ENCODE assay signal across 13 cellular contexts in genomic region chr15:77047013-77047412, GRCh38. TPM values are rescaled to one million over a fixed set of nuclear protein-coding genes. Genes with fewer than 3 reads are reported as not detected.
A peak's percentile ranks its signal among the peaks of the same experiment; 100 is the strongest.
DNase-seq lines count a peak whose midpoint lies in the region; ATAC-seq and TF ChIP-seq lines count a peak whose summit lies in the region.
"Had no signal": no experiment of that assay in that cellular context is flagged by ENCODE, and none has a peak within 500 bp of the region (broad histone marks: within the 10 kb centered on the region; RNA-seq: fewer than 3 reads in every experiment).

No MANE protein-coding gene starts in this region.

- H3K79me1 ChIP-seq in IMR-90 (ENCODE audit: low read depth in 1 of 2, low read length in 2 of 2) = peaks cover 19 to 40% of the 10 kb centered on the region in 2 experiments

- in situ Hi-C loops in IMR-90 (cut with MboI; ENCODE audit: low sequenced_read_pairs) = no loop called here

- dilution Hi-C loops in IMR-90 (cut with HindIII; ENCODE audit: low sequenced_read_pairs, unreplicated experiment) = no loop called here

- H3K4me1 ChIP-seq in IMR-90 (ENCODE audit: control insufficient read depth, insufficient read depth, low read length) = peaks cover 3% of the 10 kb centered on the region; the same call in 1 of the 2 replicates
- peaks cover 27% of the 10 kb centered on the region for H3K4me1 ChIP-seq in psoas muscle
- H3K4me1 ChIP-seq: BE2C, Caco-2 had no signal

- peak overlapping the region; percentile 16 for H3K27ac Mint-ChIP-seq in activated naive CD8-positive, alpha-beta T cell treated with anti-CD3 and anti-CD28 coated beads, Interleukin-2, amount 50 U/mL, for 24 hours
- H3K27ac Mint-ChIP-seq in activated naive CD8-positive, alpha-beta T cell treated with anti-CD3 and anti-CD28 coated beads for 36 hours = no peak overlapping the region
- H3K27ac Mint-ChIP-seq: GM23338 had no signal

- H3K36me3 ChIP-seq in IMR-90 (ENCODE audit: control insufficient read depth, insufficient read depth, low read length) (peaks cover 36% of the 10 kb centered on the region), psoas muscle (ENCODE audit: insufficient read depth in 1 of 2, low read depth in 1 of 2) (peaks cover 2 to 98% of the 10 kb centered on the region in 2 donors), WERI-Rb-1 (peaks cover 87% of the 10 kb centered on the region)

- DNase-seq in activated naive CD8-positive, alpha-beta T cell treated with anti-CD3 and anti-CD28 coated beads, Interleukin-2, amount 50 U/mL, for 24 hours = no peak
- DNase-seq in activated naive CD8-positive, alpha-beta T cell treated with anti-CD3 and anti-CD28 coated beads for 36 hours = no peak
- DNase-seq in IMR-90 (no peak), psoas muscle (no peak), NOMO-1 (lab: John Stamatoyannopoulos, UW; ENCODE audit: unreplicated experiment in 2 of 2) (no peak), NCI-H2081 treated with DMSO at 0.1 percent for 48 hours (lab: John Stamatoyannopoulos, UW) (no peak), WERI-Rb-1 (no peak)
- DNase-seq: BE2C; C1 segment of cervical spinal cord; Caco-2; CD4-positive, CD25-positive, alpha-beta regulatory T cell; HCEC 1CT had no signal

- H3K56ac ChIP-seq in IMR-90 (ENCODE audit: extremely low read depth, insufficient read depth, low read length) = no peak overlapping the region

- no peak overlapping the region for H2BK20ac ChIP-seq in IMR-90 (ENCODE audit: low read depth, low read length)

- no TSS peak for BruUV-seq in IMR-90 (replicated peaks; lab: Mats Ljungman, UMichigan)

- H3K4me1 Mint-ChIP-seq in activated naive CD8-positive, alpha-beta T cell treated with anti-CD3 and anti-CD28 coated beads, Interleukin-2, amount 50 U/mL, for 24 hours = no peaks in the 10 kb centered on the region
- peaks cover 3% of the 10 kb centered on the region for H3K4me1 Mint-ChIP-seq in activated naive CD8-positive, alpha-beta T cell treated with anti-CD3 and anti-CD28 coated beads for 36 hours
- H3K4me1 Mint-ChIP-seq: GM23338 had no signal

- H2BK120ac ChIP-seq in IMR-90 (ENCODE audit: low read depth, low read length) = no peak overlapping the region

- H3K36me3 Mint-ChIP-seq in activated naive CD8-positive, alpha-beta T cell treated with anti-CD3 and anti-CD28 coated beads, Interleukin-2, amount 50 U/mL, for 24 hours (ENCODE audit: low read depth) = peaks cover 46% of the 10 kb centered on the region
- H3K36me3 Mint-ChIP-seq in activated naive CD8-positive, alpha-beta T cell treated with anti-CD3 and anti-CD28 coated beads for 36 hours = peaks cover 28% of the 10 kb centered on the region

- H2BK5ac ChIP-seq in IMR-90 (ENCODE audit: low read depth, low read length, poor library complexity, severe bottlenecking) = no peak overlapping the region

- intact Hi-C loops in IMR-90 (cut with micrococcal nuclease) = no loop called here
- intact Hi-C loops in psoas muscle (cut with DNase I) = loop anchor here in 1 of 2 donors (5.0 kb wide), 1 partner anchor 35 kb away; no protein-coding TSS in a partner anchor

- no peak overlapping the region for H3K18ac ChIP-seq in IMR-90 (ENCODE audit: low read depth, low read length)

- H3K27me3 Mint-ChIP-seq in activated naive CD8-positive, alpha-beta T cell treated with anti-CD3 and anti-CD28 coated beads, Interleukin-2, amount 50 U/mL, for 24 hours = no peaks in the 10 kb centered on the region
- H3K27me3 Mint-ChIP-seq in activated naive CD8-positive, alpha-beta T cell treated with anti-CD3 and anti-CD28 coated beads for 36 hours = no peaks in the 10 kb centered on the region
- H3K27me3 Mint-ChIP-seq: CD4-positive, CD25-positive, alpha-beta regulatory T cell had no signal

- H3K27ac ChIP-seq in IMR-90 (ENCODE audit: insufficient read depth, low read length) (no peak overlapping the region), psoas muscle (peak overlapping the region; percentile 32), WERI-Rb-1 (no peak overlapping the region)

- H4K8ac ChIP-seq in IMR-90 (ENCODE audit: low read depth in 2 of 2, low read length in 2 of 2) = no peak overlapping the region

- no CpG with 5 or more reads among the region's 4 CpGs for WGBS in IMR-90 (ENCODE audit: extremely low coverage in 2 of 2, insufficient read length in 1 of 2), 2 experiments
- 53 to 82% (median 64%) methylated on average over 4 of the region's 4 CpGs for WGBS in psoas muscle, 3 donors

- H3K4ac ChIP-seq in IMR-90 (ENCODE audit: low read depth, low read length) = no peak overlapping the region

- H3K4me3 ChIP-seq in IMR-90 (ENCODE audit: insufficient read depth, low read depth, low read length) (no peak overlapping the region), psoas muscle (no peak overlapping the region), WERI-Rb-1 (ENCODE audit: low read depth, low read length) (no peak overlapping the region)
- H3K4me3 ChIP-seq: GM23338 had no signal

- no peak overlapping the region for H3K4me3 Mint-ChIP-seq in activated naive CD8-positive, alpha-beta T cell treated with anti-CD3 and anti-CD28 coated beads, Interleukin-2, amount 50 U/mL, for 24 hours
- no peak overlapping the region for H3K4me3 Mint-ChIP-seq in activated naive CD8-positive, alpha-beta T cell treated with anti-CD3 and anti-CD28 coated beads for 36 hours
- H3K4me3 Mint-ChIP-seq: CD4-positive, CD25-positive, alpha-beta regulatory T cell; GM23338 had no signal

- H3K9ac ChIP-seq in IMR-90 (ENCODE audit: low read depth, low read length) = no peak overlapping the region

- no peak for TF ChIP-seq POLR2A in IMR-90 (IDR thresholded peaks at IDR 0.05; ENCODE audit: low read depth, low read length)

- H3K4me2 ChIP-seq in IMR-90 (ENCODE audit: low read depth, low read length) = no peak overlapping the region
- H3K4me2 ChIP-seq: GM23338 had no signal

- H3K23ac ChIP-seq in IMR-90 (ENCODE audit: low read depth, low read length) = no peak overlapping the region

- no peaks in the 10 kb centered on the region for H3K9me3 Mint-ChIP-seq in activated naive CD8-positive, alpha-beta T cell treated with anti-CD3 and anti-CD28 coated beads, Interleukin-2, amount 50 U/mL, for 24 hours
- H3K9me3 Mint-ChIP-seq in activated naive CD8-positive, alpha-beta T cell treated with anti-CD3 and anti-CD28 coated beads for 36 hours = no peaks in the 10 kb centered on the region
- H3K9me3 Mint-ChIP-seq: CD4-positive, CD25-positive, alpha-beta regulatory T cell; GM23338 had no signal

- no peak overlapping the region for H2AFZ ChIP-seq in IMR-90 (replicated peaks; ENCODE audit: low read length, poor library complexity)
- H2AFZ ChIP-seq: GM23338 had no signal

- H3K27me3 ChIP-seq in IMR-90 (ENCODE audit: control insufficient read depth, insufficient read depth, low read length) (no peaks in the 10 kb centered on the region), psoas muscle (ENCODE audit: insufficient read depth in 3 of 3, low read length in 2 of 3) (no peaks in the 10 kb centered on the region), WERI-Rb-1 (ENCODE audit: insufficient read depth, low read depth, severe bottlenecking) (no peaks in the 10 kb centered on the region)
- H3K27me3 ChIP-seq: BE2C had no signal

- peak overlapping the region; percentile 11 for H2AK9ac ChIP-seq in IMR-90 (replicated peaks; ENCODE audit: low read depth, low read length, poor library complexity)

- TF ChIP-seq RAD21 in IMR-90 (IDR thresholded peaks at IDR 0.05; ENCODE audit: low read length) = no peak

- H3K14ac ChIP-seq in IMR-90 (replicated peaks; ENCODE audit: low read depth, low read length) = no peak overlapping the region

- POLR2A ChIA-PET in IMR-90 (lab: Charles Lee; ENCODE audit: unreplicated experiment) = no interaction called here

- H2BK15ac ChIP-seq in IMR-90 (ENCODE audit: low read depth, low read length) = no peak overlapping the region

- no peaks in the 10 kb centered on the region for H4K20me1 ChIP-seq in IMR-90 (ENCODE audit: insufficient read depth, low read length)

- no peak for ATAC-seq in activated naive CD8-positive, alpha-beta T cell treated with anti-CD3 and anti-CD28 coated beads, Interleukin-2, amount 50 U/mL, for 24 hours
- ATAC-seq in IMR-90 (ENCODE audit: low read depth) = no peak
- ATAC-seq in psoas muscle = peak in 2 of 4 donors; percentile 64 to 76
- ATAC-seq: GM23338 had no signal

- TF ChIP-seq CTCF in IMR-90 (conservative IDR thresholded peaks at IDR 0.05; ENCODE audit: low read depth, low read length) = no peak
- TF ChIP-seq CTCF in psoas muscle (IDR thresholded peaks at IDR 0.05) = no peak
- TF ChIP-seq CTCF in WERI-Rb-1 (IDR thresholded peaks at IDR 0.05; ENCODE audit: low read depth, low read length) = no peak

- peaks cover 12% of the 10 kb centered on the region; the same call in 1 of the 2 replicates for H3K9me1 ChIP-seq in IMR-90 (ENCODE audit: insufficient read depth, low read length)

- H3K9me3 ChIP-seq in IMR-90 (ENCODE audit: control insufficient read depth, insufficient read depth, low read length) (no peaks in the 10 kb centered on the region), psoas muscle (no peaks in the 10 kb centered on the region), WERI-Rb-1 (ENCODE audit: severe bottlenecking) (no peaks in the 10 kb centered on the region)
- H3K9me3 ChIP-seq: BE2C, Caco-2 had no signal

- H2AK5ac ChIP-seq in IMR-90 (ENCODE audit: low read depth, low read length) = no peak overlapping the region

- CTCF ChIA-PET in IMR-90 (lab: Yijun Ruan, JAX) = no interaction called here

- no peak overlapping the region for H4K91ac ChIP-seq in IMR-90 (ENCODE audit: insufficient read depth, low read depth, low read length)

- H4K5ac ChIP-seq in IMR-90 (ENCODE audit: low read depth, low read length) = no peak overlapping the region

TF ChIP-seq in IMR-90, 13 proteins besides CTCF, POLR2A, EP300 and RAD21:
- no peak for TF ChIP-seq CEBPB (IDR thresholded peaks at IDR 0.05; ENCODE audit: low read depth, low read length)
- no peak for TF ChIP-seq RCOR1 (IDR thresholded peaks at IDR 0.05; ENCODE audit: insufficient replicate concordance, low read length)
TF ChIP-seq in IMR-90: peak in this region for 0.

RNA-seq across cellular contexts. Expression of gene TSPAN3, which starts 23.9 kb away (rescaled TPM):
- total RNA-seq in activated naive CD8-positive, alpha-beta T cell treated with anti-CD3 and anti-CD28 coated beads for 36 hours = 10 to 100 TPM; 40.6 to 43.1 TPM
- 255 and 295 TPM in 2 replicates for total RNA-seq in IMR-90 (2012; rRNA removed)
- polyA plus RNA-seq in IMR-90 (2012; rRNA removed) = 221 and 270 TPM in 2 replicates
- polyA plus RNA-seq in IMR-90 (2012; cell fraction: cytosol; rRNA removed) = 200 and 257 TPM in 2 replicates
- 60.8 and 158 TPM in 2 replicates for polyA plus RNA-seq in IMR-90 (2012; cell fraction: nucleus; rRNA removed; ENCODE audit: low replicate concordance)
- total RNA-seq in psoas muscle = 100 to 1,000 TPM; 179 to 215 (median 207) TPM
- 100 to 1,000 TPM; 146 to 330 (median 210) TPM for polyA plus RNA-seq in psoas muscle

RNA-seq across cellular contexts. Expression of gene PSTPIP1, which starts 52.1 kb away (rescaled TPM):
- total RNA-seq in activated naive CD8-positive, alpha-beta T cell treated with anti-CD3 and anti-CD28 coated beads for 36 hours = 10 to 100 TPM; 93.4 to 94.5 TPM
- total RNA-seq in IMR-90 (2012; rRNA removed) (0.36 and 0.56 TPM in 2 replicates), psoas muscle (1 to 10 TPM in 3 of 4 donors, under 1 TPM in 1; 0.97 to 2.2 (median 2.0) TPM)
- polyA plus RNA-seq in IMR-90 (2012; rRNA removed) (0.83 and 1.1 TPM in 2 replicates), psoas muscle (1 to 10 TPM; 1.0 to 1.3 (median 1.2) TPM)
- 0.74 and 0.75 TPM in 2 replicates for polyA plus RNA-seq in IMR-90 (2012; cell fraction: cytosol; rRNA removed)
- polyA plus RNA-seq in IMR-90 (2012; cell fraction: nucleus; rRNA removed; ENCODE audit: low replicate concordance) = 1.0 and 3.2 TPM in 2 replicates
- total RNA-seq: Caco-2 had no signal

Comparison
In these comparisons a context has a peak if more than half of its experiments do, and no peak if none do; other contexts are left out.
1. RNA of gene PSTPIP1, which starts 52.1 kb away (total RNA-seq): 93.4 to 94.5 TPM in activated naive CD8-positive, alpha-beta T cell treated with anti-CD3 and anti-CD28 coated beads for 36 hours; 0.97 to 2.2 TPM in psoas muscle and 0.36 to 0.56 TPM in IMR-90; every median in the first group is over 10 times any median in the second.